In genomic region chr7:23955600-23956149, GRCh38 we compare ENCODE assay signal across 20 cellular contexts.
DNase-seq lines count a peak whose midpoint lies in the region; ATAC-seq, FAIRE-seq and TF ChIP-seq lines count a peak whose summit lies in the region.
"Had no signal": no experiment of that assay in that cellular context is flagged by ENCODE, and none has a peak within 500 bp of the region (broad histone marks: within the 10 kb centered on the region; RNA-seq: fewer than 3 reads in every experiment).

No MANE protein-coding gene starts in this region.

- no peak overlapping the region for H3K4me2 ChIP-seq in GM23338
- H3K4me2 ChIP-seq in H1 (ENCODE audit: insufficient read depth in 1 of 2, low read depth in 2 of 2, low read length in 2 of 2): no peak overlapping the region

- no peaks in the 10 kb centered on the region for H3K36me3 Mint-ChIP-seq in GM23338 (ENCODE audit: low read depth)
- H3K36me3 Mint-ChIP-seq: CD4-positive, alpha-beta memory T cell had no signal

- no peaks in the 10 kb centered on the region for H3K9me2 ChIP-seq in GM23338 (ENCODE audit: insufficient read depth)

- H3K4me3 ChIP-seq in GM23338 (no peak overlapping the region), H1 (ENCODE audit: extremely low read depth in 1 of 4, insufficient read depth in 2 of 4, low read depth in 3 of 4, low read length in 4 of 4) (no peak overlapping the region), mesodermal cell (ENCODE audit: extremely low read depth, insufficient read depth, low read length, poor library complexity, severe bottlenecking) (no peak overlapping the region)
- H3K4me3 ChIP-seq: GM23248, MG63 had no signal

- H3K27me3 ChIP-seq in GM23338 (ENCODE audit: insufficient read depth) (no peaks in the 10 kb centered on the region), H1 (replicated peaks in 1 of 4; ENCODE audit: control insufficient read depth in 3 of 4, extremely low read depth in 1 of 4, insufficient read depth in 3 of 4, low read length in 3 of 4) (no peaks in the 10 kb centered on the region)
- H3K27me3 ChIP-seq: MG63 had no signal

- H3K23me2 ChIP-seq in H1 (ENCODE audit: low read depth, low read length): no peaks in the 10 kb centered on the region

- no peak overlapping the region for H2AFZ ChIP-seq in GM23338
- H2AFZ ChIP-seq in H1 (ENCODE audit: low read length): no peak overlapping the region
- H2AFZ ChIP-seq: GM23248 had no signal

- no peak overlapping the region for H2BK20ac ChIP-seq in H1 (ENCODE audit: low read length)

- no peak overlapping the region for H4K8ac ChIP-seq in H1 (ENCODE audit: extremely low read depth, insufficient read depth, low read length)

- no peak overlapping the region for H2BK5ac ChIP-seq in H1 (ENCODE audit: low read depth, low read length)

- H3K4me1 ChIP-seq in GM23338 (ENCODE audit: insufficient read depth): no peaks in the 10 kb centered on the region
- peaks cover 0 to 6% (median under 1%) of the 10 kb centered on the region in 4 experiments; a peak in 2 of 7 replicates for H3K4me1 ChIP-seq in H1 (replicated peaks in 1 of 4; ENCODE audit: control insufficient read depth in 3 of 4, insufficient read depth in 4 of 4, low read length in 3 of 4)
- peaks cover 20% of the 10 kb centered on the region for H3K4me1 ChIP-seq in mesodermal cell (ENCODE audit: control insufficient read depth, insufficient read depth, low read length, poor library complexity, severe bottlenecking)

- FAIRE-seq in H1 (lab: Jason Lieb, UNC): no peak
- FAIRE-seq: HTR-8/SVneo, RCC 7860 had no signal

- no peak overlapping the region for H3K9ac ChIP-seq in H1 (replicated peaks in 1 of 4; ENCODE audit: extremely low read depth in 1 of 4, low read depth in 3 of 4, low read length in 3 of 4)
- H3K9ac ChIP-seq: GM23248 had no signal

- H3K79me2 ChIP-seq in GM23338 (replicated peaks; ENCODE audit: insufficient read depth) (no peaks in the 10 kb centered on the region), H1 (ENCODE audit: control insufficient read depth in 1 of 2, insufficient read depth in 2 of 2, low read length in 2 of 2) (no peaks in the 10 kb centered on the region)

- H2BK120ac ChIP-seq in H1 (replicated peaks; ENCODE audit: low read depth, low read length): no peak overlapping the region

- peaks cover 2% of the 10 kb centered on the region; the same call in 2 of the 3 replicates for H3K9me3 Mint-ChIP-seq in GM23338

- POLR2A ChIA-PET in H1 (lab: Charles Lee; ENCODE audit: partially characterized antibody): no interaction called here

- TF ChIP-seq CTCF in GM23338 (conservative IDR thresholded peaks at IDR 0.05; ENCODE audit: low read depth in 2 of 2) (peak in 1 of 2 experiments; percentile 35; a peak in 1 of 4 replicates), H1 (IDR thresholded peaks at IDR 0.05; ENCODE audit: control extremely low read depth in 1 of 3, insufficient read depth in 1 of 3, low read depth in 1 of 3, low read length in 3 of 3) (peak in 1 of 3 experiments; percentile 28; a peak in 1 of 4 replicates)

- H2BK15ac ChIP-seq in H1 (ENCODE audit: low read length): no peak overlapping the region

- no peak overlapping the region for H3K14ac ChIP-seq in H1 (ENCODE audit: insufficient read length)

- H3K9me3 ChIP-seq in H1 (ENCODE audit: insufficient read depth in 2 of 2, low read depth in 1 of 2, low read length in 1 of 2) (no peaks in the 10 kb centered on the region), mesodermal cell (ENCODE audit: control insufficient read depth, low read length) (peaks cover 4% of the 10 kb centered on the region)
- H3K9me3 ChIP-seq: MG63 had no signal

- peaks cover 7% of the 10 kb centered on the region; the same call in 2 of the 3 replicates for H3K4me1 Mint-ChIP-seq in GM23338
- H3K4me1 Mint-ChIP-seq: B cell; CD4-positive, alpha-beta memory T cell had no signal

- H3K4ac ChIP-seq in H1 (replicated peaks; ENCODE audit: insufficient read length, low read depth, low read length): no peak overlapping the region

- peak; percentile 15 for DNase-seq in GM23338 (ENCODE audit: low spot score)
- peak; percentile 46 for DNase-seq in M059J (ENCODE audit: low read depth)
- DNase-seq in H1 (ENCODE audit: low read depth in 1 of 2, low spot score in 2 of 2): no peak
- DNase-seq in HuH-7 (ENCODE audit: low spot score): no peak
- DNase-seq: CD4-positive, alpha-beta memory T cell; DMS 273 treated with DMSO at 0.1 percent for 48 hours; GM23248; KG1; MG63; NCI-H1105; NCI-H187 treated with DMSO at 0.1 percent for 48 hours; NCI-H2171; NCI-H510A; SIG-M5 had no signal

- no peak overlapping the region for H2AK5ac ChIP-seq in H1 (ENCODE audit: low read depth, low read length)

- CTCF ChIA-PET in H1 (lab: Charles Lee; ENCODE audit: partially characterized antibody): interaction anchor here (0.6 to 1.6 kb wide), 5 partner anchors 13 to 409 kb away, joined by 3 to 5 read pairs (median 4); no protein-coding TSS in a partner anchor

- TF ChIP-seq RAD21 in H1 (IDR thresholded peaks at IDR 0.05 in 1 of 2, conservative IDR thresholded peaks at IDR 0.05 in 1 of 2; ENCODE audit: low read depth in 2 of 2, low read length in 2 of 2): peak; percentile 19 to 36; a peak in 3 of 4 replicates

- no peaks in the 10 kb centered on the region for H3F3A ChIP-seq in GM23338 (replicated peaks; ENCODE audit: low read depth)

- H3K27ac Mint-ChIP-seq in GM23338: no peak overlapping the region
- H3K27ac Mint-ChIP-seq: B cell had no signal

- no peaks in the 10 kb centered on the region for H3K36me3 ChIP-seq in GM23338 (ENCODE audit: insufficient read depth)
- no peaks in the 10 kb centered on the region for H3K36me3 ChIP-seq in H1 (ENCODE audit: control insufficient read depth in 2 of 4, insufficient read depth in 4 of 4, low read length in 3 of 4)
- H3K36me3 ChIP-seq in mesodermal cell (ENCODE audit: control insufficient read depth, insufficient read depth, low read length): no peaks in the 10 kb centered on the region
- H3K36me3 ChIP-seq: MG63 had no signal

- H2BK12ac ChIP-seq in H1 (ENCODE audit: low read depth, low read length): no peak overlapping the region

- no peak overlapping the region for H3K27ac ChIP-seq in GM23338 (ENCODE audit: low read depth)
- H3K27ac ChIP-seq in H1 (ENCODE audit: low read depth, low read length): no peak overlapping the region
- H3K27ac ChIP-seq in mesodermal cell (ENCODE audit: low read depth, low read length, severe bottlenecking): peak overlapping the region; percentile 53
- H3K27ac ChIP-seq: GM23248 had no signal

- TF ChIP-seq EP300 in H1 (IDR thresholded peaks at IDR 0.05; ENCODE audit: borderline replicate concordance in 1 of 2, low read depth in 2 of 2, low read length in 2 of 2): no peak

- no peak overlapping the region for H3K18ac ChIP-seq in H1 (ENCODE audit: extremely low read depth, low read length)

- H3K56ac ChIP-seq in H1 (replicated peaks; ENCODE audit: insufficient read length, low read depth, low read length): no peak overlapping the region

- H3K23ac ChIP-seq in H1 (ENCODE audit: insufficient read length): no peak overlapping the region

- WGBS in H1 (ENCODE audit: extremely low coverage in 1 of 2, insufficient coverage in 1 of 2, insufficient read length in 1 of 2, insufficient replicate concordance in 2 of 2, low coverage in 1 of 2, low lambda C conversion rate in 2 of 2, missing lambda C conversion rate in 1 of 2), 2 experiments: 86% methylated on average over 4 of the region's 4 CpGs; no CpG with 5 or more reads in 1 of the 2 experiments
- whole genome bisulfite sequencing in mesodermal cell (ENCODE audit: insufficient coverage in 2 of 2), 2 experiments: 81 to 88% methylated on average over 3 of the region's 4 CpGs

- H3K79me1 ChIP-seq in H1 (ENCODE audit: low read depth, low read length): no peaks in the 10 kb centered on the region

- H3K27me3 Mint-ChIP-seq in GM23338 (ENCODE audit: insufficient read depth, low read depth, poor library complexity): no peaks in the 10 kb centered on the region
- H3K27me3 Mint-ChIP-seq: B cell; CD4-positive, alpha-beta memory T cell had no signal

- H3K4me3 Mint-ChIP-seq in GM23338: no peak overlapping the region
- H3K4me3 Mint-ChIP-seq: B cell; CD4-positive, alpha-beta memory T cell had no signal

- no peaks in the 10 kb centered on the region for H4K20me1 ChIP-seq in GM23338 (replicated peaks; ENCODE audit: insufficient read depth)
- H4K20me1 ChIP-seq in H1 (replicated peaks in 1 of 2; ENCODE audit: control insufficient read depth in 1 of 2, insufficient read depth in 2 of 2, low read length in 2 of 2): no peaks in the 10 kb centered on the region

- H4K5ac ChIP-seq in H1 (ENCODE audit: insufficient read length, low read depth, low read length): no peak overlapping the region

- ATAC-seq in GM23338 (no peak), HG03442 (IDR thresholded peaks at IDR 0.05; ENCODE audit: unreplicated experiment) (no peak), HG03432 (IDR thresholded peaks at IDR 0.05; ENCODE audit: unreplicated experiment) (no peak)

- H4K91ac ChIP-seq in H1 (replicated peaks; ENCODE audit: insufficient read length, low read length): no peak overlapping the region

- no peak for TF ChIP-seq POLR2A in H1 (IDR thresholded peaks at IDR 0.05; ENCODE audit: control extremely low read depth in 1 of 2, low read depth in 2 of 2, low read length in 2 of 2)

TF ChIP-seq in GM23338, 12 proteins besides CTCF, POLR2A, EP300 and RAD21:
- no peak for TF ChIP-seq ZNF114 (CRISPR knock-in tag; IDR thresholded peaks at IDR 0.05)

TF ChIP-seq in H1, 55 proteins besides CTCF, POLR2A, EP300 and RAD21:
- 0 out of 2 replicates have a peak, but pooled peaks have one; percentile 50 for TF ChIP-seq TEAD4 (IDR thresholded peaks at IDR 0.05; ENCODE audit: low read depth, low read length)
- TF ChIP-seq CEBPB (IDR thresholded peaks at IDR 0.05; ENCODE audit: low read depth, low read length): no peak

Comparison
In these comparisons a context has a peak if more than half of its experiments do, and no peak if none do; other contexts are left out.
1. DNase-seq: peak in GM23338 (single experiment) and M059J (single experiment); none in H1 (0 of 2) and HuH-7 (single experiment).